Comparison of ENCODE assay signal across 2 cellular contexts in genomic region chr14:35405304-35405996, GRCh38.
A peak's percentile ranks its signal among the peaks of the same experiment; 100 is the strongest.
TF ChIP-seq lines count a peak whose summit lies in the region.

No MANE protein-coding gene starts in this region.

TF ChIP-seq in K562, 482 proteins besides CTCF, POLR2A, EP300 and RAD21:
- TF ChIP-seq FOXM1 (IDR thresholded peaks at IDR 0.05; ENCODE audit: low read depth) (no peak), FOXM1 (CRISPR knock-in tag; IDR thresholded peaks at IDR 0.05; ENCODE audit: low read depth) (no peak), KLF16 (IDR thresholded peaks at IDR 0.05) (no peak), ZBTB1 (CRISPR knock-in tag; IDR thresholded peaks at IDR 0.05; ENCODE audit: borderline replicate concordance, low read depth) (no peak), RBM39 (optimal IDR thresholded peaks at IDR 0.05; ENCODE audit: low read depth, low read length) (no peak), ZNF699 (CRISPR knock-in tag; IDR thresholded peaks at IDR 0.05; ENCODE audit: insufficient replicate concordance) (no peak), ZNF766 (CRISPR knock-in tag; conservative IDR thresholded peaks at IDR 0.05) (no peak), ZNF316 (IDR thresholded peaks at IDR 0.05) (no peak), HDAC6 (IDR thresholded peaks at IDR 0.05; ENCODE audit: low read depth, low read length) (no peak), TSC22D4 (tag; IDR thresholded peaks at IDR 0.05) (no peak), SP2 (IDR thresholded peaks at IDR 0.05; ENCODE audit: extremely low read depth, low read depth, low read length, poor library complexity, severe bottlenecking) (no peak), TAL1 (IDR thresholded peaks at IDR 0.05) (no peak), ARNT (IDR thresholded peaks at IDR 0.05) (no peak), ZFP1 (CRISPR knock-in tag; IDR thresholded peaks at IDR 0.05) (no peak)
- TF ChIP-seq, protein P1, sequence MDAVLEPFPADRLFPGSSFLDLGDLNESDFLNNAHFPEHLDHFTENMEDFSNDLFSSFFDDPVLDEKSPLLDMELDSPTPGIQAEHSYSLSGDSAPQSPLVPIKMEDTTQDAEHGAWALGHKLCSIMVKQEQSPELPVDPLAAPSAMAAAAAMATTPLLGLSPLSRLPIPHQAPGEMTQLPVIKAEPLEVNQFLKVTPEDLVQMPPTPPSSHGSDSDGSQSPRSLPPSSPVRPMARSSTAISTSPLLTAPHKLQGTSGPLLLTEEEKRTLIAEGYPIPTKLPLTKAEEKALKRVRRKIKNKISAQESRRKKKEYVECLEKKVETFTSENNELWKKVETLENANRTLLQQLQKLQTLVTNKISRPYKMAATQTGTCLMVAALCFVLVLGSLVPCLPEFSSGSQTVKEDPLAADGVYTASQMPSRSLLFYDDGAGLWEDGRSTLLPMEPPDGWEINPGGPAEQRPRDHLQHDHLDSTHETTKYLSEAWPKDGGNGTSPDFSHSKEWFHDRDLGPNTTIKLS (IDR thresholded peaks at IDR 0.05; ENCODE audit: borderline replicate concordance, low read depth), result no peak

TF ChIP-seq in HepG2, 621 proteins besides CTCF, POLR2A, EP300 and RAD21 (continues in another document):
- TF ChIP-seq ISX (CRISPR knock-in tag; conservative IDR thresholded peaks at IDR 0.05) (no peak), ZNF414 (CRISPR knock-in tag; IDR thresholded peaks at IDR 0.05) (no peak), ZNF451 (CRISPR knock-in tag; IDR thresholded peaks at IDR 0.05) (0 out of 2 replicates have a peak, but pooled peaks have one; percentile 9), DBP (CRISPR knock-in tag; IDR thresholded peaks at IDR 0.05; ENCODE audit: not compliant biosample characterization) (no peak), RFX5 (IDR thresholded peaks at IDR 0.05; ENCODE audit: low read depth, low read length) (0 out of 2 replicates have a peak, but pooled peaks have one; percentile 18), ZNF569 (CRISPR knock-in tag; IDR thresholded peaks at IDR 0.05; ENCODE audit: borderline replicate concordance) (no peak), FIP1L1 (IDR thresholded peaks at IDR 0.05; ENCODE audit: borderline replicate concordance, insufficient read depth, low read depth, low read length) (no peak), ZSCAN25 (CRISPR knock-in tag; IDR thresholded peaks at IDR 0.05) (peak; percentile 37; the same call in 1 of the 2 replicates), KDM5A (IDR thresholded peaks at IDR 0.05; ENCODE audit: borderline replicate concordance, low read length) (no peak), HNRNPUL1 (IDR thresholded peaks at IDR 0.05; ENCODE audit: low read depth, low read length) (no peak), ZNF18 (CRISPR knock-in tag; IDR thresholded peaks at IDR 0.05; ENCODE audit: insufficient replicate concordance) (no peak), CC2D1A (CRISPR knock-in tag; IDR thresholded peaks at IDR 0.05) (no peak), CREB1 (IDR thresholded peaks at IDR 0.05) (no peak), CREB1 (CRISPR knock-in tag; IDR thresholded peaks at IDR 0.05) (no peak), GTF3A (CRISPR knock-in tag; conservative IDR thresholded peaks at IDR 0.05) (no peak), NBN (conservative IDR thresholded peaks at IDR 0.05) (no peak), ZNF562 (CRISPR knock-in tag; IDR thresholded peaks at IDR 0.05; ENCODE audit: borderline replicate concordance) (no peak), PRPF4 (IDR thresholded peaks at IDR 0.05; ENCODE audit: low read depth, low read length, poor library complexity, severe bottlenecking) (peak; percentile 46), ZNF331 (CRISPR knock-in tag; IDR thresholded peaks at IDR 0.05) (no peak), ZFX (CRISPR knock-in tag; IDR thresholded peaks at IDR 0.05; ENCODE audit: low read depth) (no peak), ZNF737 (CRISPR knock-in tag; IDR thresholded peaks at IDR 0.05; ENCODE audit: borderline replicate concordance) (no peak), HNF4G (IDR thresholded peaks at IDR 0.05; ENCODE audit: borderline replicate concordance, low read depth, low read length) (no peak), HNF4G (CRISPR knock-in tag; IDR thresholded peaks at IDR 0.05; ENCODE audit: borderline replicate concordance, low read depth) (0 out of 2 replicates have a peak, but pooled peaks have one; percentile 54), ZIK1 (CRISPR knock-in tag; IDR thresholded peaks at IDR 0.05; ENCODE audit: borderline replicate concordance, low read depth) (0 out of 2 replicates have a peak, but pooled peaks have one; percentile 30), CBX2 (IDR thresholded peaks at IDR 0.05; ENCODE audit: low read depth, low read length) (no peak), CBX2 (CRISPR knock-in tag; IDR thresholded peaks at IDR 0.05; ENCODE audit: low read depth) (no peak), PRDM10 (CRISPR knock-in tag; IDR thresholded peaks at IDR 0.05; ENCODE audit: low read depth) (no peak), FOXJ3 (CRISPR knock-in tag; IDR thresholded peaks at IDR 0.05; ENCODE audit: borderline replicate concordance) (no peak), SPEN (CRISPR knock-in tag; IDR thresholded peaks at IDR 0.05; ENCODE audit: low read depth) (no peak), POLR2G (IDR thresholded peaks at IDR 0.05; ENCODE audit: low read depth, low read length) (no peak), ELF1 (CRISPR knock-in tag; IDR thresholded peaks at IDR 0.05) (no peak), MYC (CRISPR knock-in tag; IDR thresholded peaks at IDR 0.05; ENCODE audit: borderline replicate concordance) (no peak), ZNF530 (CRISPR knock-in tag; IDR thresholded peaks at IDR 0.05; ENCODE audit: low read depth) (no peak), ZNF180 (CRISPR knock-in tag; IDR thresholded peaks at IDR 0.05; ENCODE audit: borderline replicate concordance, low read depth) (no peak), ZNF83 (CRISPR knock-in tag; IDR thresholded peaks at IDR 0.05; ENCODE audit: borderline replicate concordance) (0 out of 2 replicates have a peak, but pooled peaks have one; percentile 79), SIX1 (CRISPR knock-in tag; IDR thresholded peaks at IDR 0.05; ENCODE audit: borderline replicate concordance) (0 out of 2 replicates have a peak, but pooled peaks have one; percentile 8), ZNF468 (CRISPR knock-in tag; IDR thresholded peaks at IDR 0.05) (no peak), ZFP36L2 (CRISPR knock-in tag; IDR thresholded peaks at IDR 0.05) (no peak)
- TF ChIP-seq, protein P2, sequence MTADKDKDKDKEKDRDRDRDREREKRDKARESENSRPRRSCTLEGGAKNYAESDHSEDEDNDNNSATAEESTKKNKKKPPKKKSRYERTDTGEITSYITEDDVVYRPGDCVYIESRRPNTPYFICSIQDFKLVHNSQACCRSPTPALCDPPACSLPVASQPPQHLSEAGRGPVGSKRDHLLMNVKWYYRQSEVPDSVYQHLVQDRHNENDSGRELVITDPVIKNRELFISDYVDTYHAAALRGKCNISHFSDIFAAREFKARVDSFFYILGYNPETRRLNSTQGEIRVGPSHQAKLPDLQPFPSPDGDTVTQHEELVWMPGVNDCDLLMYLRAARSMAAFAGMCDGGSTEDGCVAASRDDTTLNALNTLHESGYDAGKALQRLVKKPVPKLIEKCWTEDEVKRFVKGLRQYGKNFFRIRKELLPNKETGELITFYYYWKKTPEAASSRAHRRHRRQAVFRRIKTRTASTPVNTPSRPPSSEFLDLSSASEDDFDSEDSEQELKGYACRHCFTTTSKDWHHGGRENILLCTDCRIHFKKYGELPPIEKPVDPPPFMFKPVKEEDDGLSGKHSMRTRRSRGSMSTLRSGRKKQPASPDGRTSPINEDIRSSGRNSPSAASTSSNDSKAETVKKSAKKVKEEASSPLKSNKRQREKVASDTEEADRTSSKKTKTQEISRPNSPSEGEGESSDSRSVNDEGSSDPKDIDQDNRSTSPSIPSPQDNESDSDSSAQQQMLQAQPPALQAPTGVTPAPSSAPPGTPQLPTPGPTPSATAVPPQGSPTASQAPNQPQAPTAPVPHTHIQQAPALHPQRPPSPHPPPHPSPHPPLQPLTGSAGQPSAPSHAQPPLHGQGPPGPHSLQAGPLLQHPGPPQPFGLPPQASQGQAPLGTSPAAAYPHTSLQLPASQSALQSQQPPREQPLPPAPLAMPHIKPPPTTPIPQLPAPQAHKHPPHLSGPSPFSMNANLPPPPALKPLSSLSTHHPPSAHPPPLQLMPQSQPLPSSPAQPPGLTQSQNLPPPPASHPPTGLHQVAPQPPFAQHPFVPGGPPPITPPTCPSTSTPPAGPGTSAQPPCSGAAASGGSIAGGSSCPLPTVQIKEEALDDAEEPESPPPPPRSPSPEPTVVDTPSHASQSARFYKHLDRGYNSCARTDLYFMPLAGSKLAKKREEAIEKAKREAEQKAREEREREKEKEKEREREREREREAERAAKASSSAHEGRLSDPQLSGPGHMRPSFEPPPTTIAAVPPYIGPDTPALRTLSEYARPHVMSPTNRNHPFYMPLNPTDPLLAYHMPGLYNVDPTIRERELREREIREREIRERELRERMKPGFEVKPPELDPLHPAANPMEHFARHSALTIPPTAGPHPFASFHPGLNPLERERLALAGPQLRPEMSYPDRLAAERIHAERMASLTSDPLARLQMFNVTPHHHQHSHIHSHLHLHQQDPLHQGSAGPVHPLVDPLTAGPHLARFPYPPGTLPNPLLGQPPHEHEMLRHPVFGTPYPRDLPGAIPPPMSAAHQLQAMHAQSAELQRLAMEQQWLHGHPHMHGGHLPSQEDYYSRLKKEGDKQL (CRISPR knock-in tag; IDR thresholded peaks at IDR 0.05; ENCODE audit: low read depth), result no peak
- TF ChIP-seq, protein P3, sequence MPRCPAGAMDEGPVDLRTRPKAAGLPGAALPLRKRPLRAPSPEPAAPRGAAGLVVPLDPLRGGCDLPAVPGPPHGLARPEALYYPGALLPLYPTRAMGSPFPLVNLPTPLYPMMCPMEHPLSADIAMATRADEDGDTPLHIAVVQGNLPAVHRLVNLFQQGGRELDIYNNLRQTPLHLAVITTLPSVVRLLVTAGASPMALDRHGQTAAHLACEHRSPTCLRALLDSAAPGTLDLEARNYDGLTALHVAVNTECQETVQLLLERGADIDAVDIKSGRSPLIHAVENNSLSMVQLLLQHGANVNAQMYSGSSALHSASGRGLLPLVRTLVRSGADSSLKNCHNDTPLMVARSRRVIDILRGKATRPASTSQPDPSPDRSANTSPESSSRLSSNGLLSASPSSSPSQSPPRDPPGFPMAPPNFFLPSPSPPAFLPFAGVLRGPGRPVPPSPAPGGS (CRISPR knock-in tag; IDR thresholded peaks at IDR 0.05), result no peak
- TF ChIP-seq, protein P4, sequence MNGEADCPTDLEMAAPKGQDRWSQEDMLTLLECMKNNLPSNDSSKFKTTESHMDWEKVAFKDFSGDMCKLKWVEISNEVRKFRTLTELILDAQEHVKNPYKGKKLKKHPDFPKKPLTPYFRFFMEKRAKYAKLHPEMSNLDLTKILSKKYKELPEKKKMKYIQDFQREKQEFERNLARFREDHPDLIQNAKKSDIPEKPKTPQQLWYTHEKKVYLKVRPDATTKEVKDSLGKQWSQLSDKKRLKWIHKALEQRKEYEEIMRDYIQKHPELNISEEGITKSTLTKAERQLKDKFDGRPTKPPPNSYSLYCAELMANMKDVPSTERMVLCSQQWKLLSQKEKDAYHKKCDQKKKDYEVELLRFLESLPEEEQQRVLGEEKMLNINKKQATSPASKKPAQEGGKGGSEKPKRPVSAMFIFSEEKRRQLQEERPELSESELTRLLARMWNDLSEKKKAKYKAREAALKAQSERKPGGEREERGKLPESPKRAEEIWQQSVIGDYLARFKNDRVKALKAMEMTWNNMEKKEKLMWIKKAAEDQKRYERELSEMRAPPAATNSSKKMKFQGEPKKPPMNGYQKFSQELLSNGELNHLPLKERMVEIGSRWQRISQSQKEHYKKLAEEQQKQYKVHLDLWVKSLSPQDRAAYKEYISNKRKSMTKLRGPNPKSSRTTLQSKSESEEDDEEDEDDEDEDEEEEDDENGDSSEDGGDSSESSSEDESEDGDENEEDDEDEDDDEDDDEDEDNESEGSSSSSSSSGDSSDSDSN (CRISPR knock-in tag; IDR thresholded peaks at IDR 0.05), result no peak
